ENCODE assay signal across 18 cellular contexts in genomic region chr1:198267921-198268320, GRCh38.
DNase-seq lines count a peak whose midpoint lies in the region; ATAC-seq, FAIRE-seq and TF ChIP-seq lines count a peak whose summit lies in the region.
"Had no signal": no experiment of that assay in that cellular context is flagged by ENCODE, and none has a peak within 500 bp of the region (broad histone marks: within the 10 kb centered on the region; RNA-seq: fewer than 3 reads in every experiment).

No MANE protein-coding gene starts in this region.

- H3K27me3 Mint-ChIP-seq in CD8-positive, alpha-beta memory T cell, result no peaks in the 10 kb centered on the region
- H3K27me3 Mint-ChIP-seq: activated CD4-positive, alpha-beta memory T cell treated with anti-CD3 and anti-CD28 coated beads, Interleukin-2, amount 10 ng/mL, durations not matched to agents 7 days and 5 days had no signal

- DNase-seq in BJ (ENCODE audit: low read depth) (peak; percentile 17), PC-3 (peak; percentile 39), endothelial cell of umbilical vein (ENCODE audit: low read depth, low spot score) (peak; percentile 54), HK-2 (ENCODE audit: unreplicated experiment) (no peak), SKM-1 treated with dmso at 0.1 percent for 144 hours (lab: John Stamatoyannopoulos, UW; ENCODE audit: unreplicated experiment) (no peak)
- no peak for DNase-seq in CD8-positive, alpha-beta memory T cell
- DNase-seq: activated CD4-positive, alpha-beta memory T cell treated with anti-CD3 and anti-CD28 coated beads, Interleukin-2, amount 10 ng/mL, durations not matched to agents 7 days and 5 days; activated effector memory CD4-positive, alpha-beta T cell treated with Interleukin-2 at 50 U/mL for 16 hours; caudate nucleus; NCI-H1105; NCI-H2171 treated with DMSO at 0.1 percent for 48 hours; SJCRH30; stimulated activated naive CD4-positive, alpha-beta T cell had no signal

- H3K79me2 ChIP-seq in PC-3 (ENCODE audit: low read length) (0 out of 2 replicates have a peak, but pooled peaks cover 5% of the 10 kb centered on the region), endothelial cell of umbilical vein (ENCODE audit: control insufficient read depth, insufficient read depth, low read length) (peaks cover 17% of the 10 kb centered on the region)

- peak overlapping the region; percentile 37; the same call in 1 of the 2 replicates for H3K4me2 ChIP-seq in PC-3 (ENCODE audit: low read length)
- H3K4me2 ChIP-seq in endothelial cell of umbilical vein (ENCODE audit: insufficient read depth, low read length), result peak overlapping the region; percentile 72
- H3K4me2 ChIP-seq: GM23338, neural progenitor cell had no signal

- H3K9me3 Mint-ChIP-seq in CD8-positive, alpha-beta memory T cell, result no peaks in the 10 kb centered on the region
- H3K9me3 Mint-ChIP-seq: activated CD4-positive, alpha-beta memory T cell treated with anti-CD3 and anti-CD28 coated beads, Interleukin-2, amount 10 ng/mL, durations not matched to agents 7 days and 5 days; GM23338; neural progenitor cell had no signal

- H3K27me3 ChIP-seq in BJ (ENCODE audit: control insufficient read depth, insufficient read depth, low read length), result no peaks in the 10 kb centered on the region
- H3K27me3 ChIP-seq in PC-3 (ENCODE audit: low read length), result no peaks in the 10 kb centered on the region
- no peaks in the 10 kb centered on the region for H3K27me3 ChIP-seq in endothelial cell of umbilical vein (ENCODE audit: control insufficient read depth in 2 of 2, insufficient read depth in 2 of 2, low read length in 2 of 2)
- H3K27me3 ChIP-seq in CD8-positive, alpha-beta memory T cell (ENCODE audit: insufficient read depth, low read length, poor library complexity, severe bottlenecking), result no peaks in the 10 kb centered on the region
- H3K27me3 ChIP-seq: neural progenitor cell, SJCRH30 had no signal

- dilution Hi-C loops in endothelial cell of umbilical vein (cut with MboI; ENCODE audit: extremely low pct_ligation_motif_present, low sequenced_read_pairs), result no loop called here

- no peaks in the 10 kb centered on the region for H3K9me2 ChIP-seq in PC-3 (replicated peaks; ENCODE audit: low read length)

- no peaks in the 10 kb centered on the region for H3K9me1 ChIP-seq in endothelial cell of umbilical vein (replicated peaks; ENCODE audit: control insufficient read depth, extremely low read depth, insufficient read depth, low read length)

- H3K4me1 Mint-ChIP-seq in CD8-positive, alpha-beta memory T cell, result peaks cover 33 to 43% (median 34%) of the 10 kb centered on the region in 3 donors

- H3K9ac ChIP-seq in PC-3 (ENCODE audit: low read length) (no peak overlapping the region), endothelial cell of umbilical vein (replicated peaks; ENCODE audit: extremely low read depth, insufficient read depth, low read length) (peak overlapping the region; percentile 53)
- H3K9ac ChIP-seq: neural progenitor cell had no signal

- H3K27ac ChIP-seq in PC-3 (ENCODE audit: low read length) (peak overlapping the region; percentile 29), endothelial cell of umbilical vein (ENCODE audit: insufficient read depth, low read depth, low read length) (peak overlapping the region; percentile 74), mesodermal cell (ENCODE audit: low read depth, low read length, severe bottlenecking) (peak overlapping the region; percentile 72)
- no peak overlapping the region for H3K27ac ChIP-seq in CD8-positive, alpha-beta memory T cell (ENCODE audit: low read depth, low read length)
- H3K27ac ChIP-seq: neural progenitor cell, SJCRH30 had no signal

- H3K9me3 ChIP-seq in PC-3 (ENCODE audit: low read length), result no peaks in the 10 kb centered on the region
- H3K9me3 ChIP-seq in endothelial cell of umbilical vein (replicated peaks; ENCODE audit: control insufficient read depth, insufficient read depth, low read length), result no peaks in the 10 kb centered on the region
- no peaks in the 10 kb centered on the region for H3K9me3 ChIP-seq in mesodermal cell (ENCODE audit: control insufficient read depth, low read length)
- no peaks in the 10 kb centered on the region for H3K9me3 ChIP-seq in CD8-positive, alpha-beta memory T cell (ENCODE audit: low read length)
- H3K9me3 ChIP-seq: SJCRH30 had no signal

- no peak overlapping the region for H2AFZ ChIP-seq in PC-3 (ENCODE audit: low read length)
- no peak overlapping the region for H2AFZ ChIP-seq in endothelial cell of umbilical vein (ENCODE audit: low read depth, low read length)
- H2AFZ ChIP-seq: GM23338, neural progenitor cell had no signal

- H4K20me1 ChIP-seq in PC-3 (ENCODE audit: low read length) (no peaks in the 10 kb centered on the region), endothelial cell of umbilical vein (replicated peaks; ENCODE audit: control insufficient read depth, extremely low read depth, insufficient read depth, low read length) (no peaks in the 10 kb centered on the region)

- ATAC-seq in PC-3 (peak; percentile 68), GM21515 (IDR thresholded peaks at IDR 0.05; ENCODE audit: unreplicated experiment) (no peak)
- ATAC-seq: GM23338 had no signal

- POLR2A ChIA-PET in BJ (lab: Charles Lee) (interaction anchor here (0.6 kb wide), 2 partner anchors 10 to 114 kb away, joined by 3 to 6 read pairs; no protein-coding TSS in a partner anchor), PC-3 (lab: Charles Lee; ENCODE audit: unreplicated experiment) (interaction anchor here (0.6 kb wide), 1 partner anchor 461 kb away, joined by 5 read pairs; no protein-coding TSS in a partner anchor), endothelial cell of umbilical vein (lab: Charles Lee) (no interaction called here)
- POLR2A ChIA-PET in CD8-positive, alpha-beta memory T cell (lab: Charles Lee), result no interaction called here

- intact Hi-C loops in PC-3 (cut with micrococcal nuclease), result loop anchor here (10.0 kb wide), 1 partner anchor 197 kb away; no protein-coding TSS in a partner anchor
- intact Hi-C loops in endothelial cell of umbilical vein (cut with micrococcal nuclease), result loop anchor here (2.0 to 5.0 kb wide), 3 partner anchors 181 to 351 kb away; partner anchors contain the start of gene LHX9

- peaks cover 22% of the 10 kb centered on the region for H3K4me1 ChIP-seq in PC-3 (ENCODE audit: insufficient read depth, low read length)
- H3K4me1 ChIP-seq in endothelial cell of umbilical vein (ENCODE audit: control insufficient read depth, extremely low read depth, insufficient read depth, low read length), result peaks cover 68% of the 10 kb centered on the region
- peaks cover 48% of the 10 kb centered on the region for H3K4me1 ChIP-seq in mesodermal cell (ENCODE audit: control insufficient read depth, insufficient read depth, low read length, poor library complexity, severe bottlenecking)
- H3K4me1 ChIP-seq in CD8-positive, alpha-beta memory T cell (ENCODE audit: insufficient read depth, low read length), result peaks cover 7% of the 10 kb centered on the region
- H3K4me1 ChIP-seq: SJCRH30 had no signal

- H3F3A ChIP-seq in PC-3 (ENCODE audit: low read length, unreplicated experiment), result no peaks in the 10 kb centered on the region

- CTCF ChIA-PET in BJ (lab: Yijun Ruan, JAX) (no interaction called here), PC-3 (lab: Charles Lee) (no interaction called here), endothelial cell of umbilical vein (lab: Charles Lee) (interaction anchor here (1.2 kb wide), 1 partner anchor 11 kb away, joined by 4 read pairs; no protein-coding TSS in a partner anchor)
- CTCF ChIA-PET in CD8-positive, alpha-beta memory T cell (lab: Charles Lee), result no interaction called here

- no peak for TF ChIP-seq POLR2A in endothelial cell of umbilical vein (IDR thresholded peaks at IDR 0.05; ENCODE audit: low read depth, low read length)

- no TSS peak for BruUV-seq in PC-3 (replicated peaks; lab: Mats Ljungman, UMichigan)
- no TSS peak for BruUV-seq in endothelial cell of umbilical vein (replicated peaks; lab: Mats Ljungman, UMichigan)

- H3K36me3 Mint-ChIP-seq in CD8-positive, alpha-beta memory T cell, result peaks cover 0 to 27% (median 6%) of the 10 kb centered on the region in 3 donors
- H3K36me3 Mint-ChIP-seq: neural progenitor cell had no signal

- no peak overlapping the region for H3K4me3 Mint-ChIP-seq in CD8-positive, alpha-beta memory T cell
- H3K4me3 Mint-ChIP-seq: activated CD4-positive, alpha-beta memory T cell treated with anti-CD3 and anti-CD28 coated beads, Interleukin-2, amount 10 ng/mL, durations not matched to agents 7 days and 5 days; GM23338; neural progenitor cell had no signal

- no peak overlapping the region for H3K4me3 ChIP-seq in BJ (ENCODE audit: low read depth, low read length)
- no peak overlapping the region for H3K4me3 ChIP-seq in PC-3 (ENCODE audit: low read length)
- H3K4me3 ChIP-seq in endothelial cell of umbilical vein (replicated peaks in 1 of 3; ENCODE audit: insufficient read depth in 1 of 3, low read depth in 1 of 3, low read length in 3 of 3), result no peak overlapping the region
- no peak overlapping the region for H3K4me3 ChIP-seq in mesodermal cell (ENCODE audit: extremely low read depth, insufficient read depth, low read length, poor library complexity, severe bottlenecking)
- H3K4me3 ChIP-seq in CD8-positive, alpha-beta memory T cell (ENCODE audit: low read length), result no peak overlapping the region
- H3K4me3 ChIP-seq: GM23338, neural progenitor cell, SJCRH30 had no signal

- no peaks in the 10 kb centered on the region for H3K36me3 ChIP-seq in BJ (ENCODE audit: control insufficient read depth, insufficient read depth, low read length)
- no peaks in the 10 kb centered on the region for H3K36me3 ChIP-seq in PC-3 (ENCODE audit: low read depth, low read length)
- no peaks in the 10 kb centered on the region for H3K36me3 ChIP-seq in endothelial cell of umbilical vein (ENCODE audit: control insufficient read depth in 2 of 2, extremely low read depth in 1 of 2, insufficient read depth in 2 of 2, low read length in 2 of 2)
- H3K36me3 ChIP-seq in mesodermal cell (ENCODE audit: control insufficient read depth, insufficient read depth, low read length), result peaks cover 7% of the 10 kb centered on the region
- H3K36me3 ChIP-seq in CD8-positive, alpha-beta memory T cell (ENCODE audit: insufficient read depth, low read length), result no peaks in the 10 kb centered on the region
- H3K36me3 ChIP-seq: neural progenitor cell, SJCRH30 had no signal

- no peak for TF ChIP-seq CTCF in BJ (IDR thresholded peaks at IDR 0.05; ENCODE audit: insufficient read depth, low read depth, low read length)
- no peak for TF ChIP-seq CTCF in PC-3 (conservative IDR thresholded peaks at IDR 0.05; ENCODE audit: low read depth, low read length)
- TF ChIP-seq CTCF in endothelial cell of umbilical vein (IDR thresholded peaks at IDR 0.05; ENCODE audit: extremely low read depth in 1 of 2, insufficient read depth in 1 of 2, low read depth in 1 of 2, low read length in 2 of 2), result no peak

- no peak for FAIRE-seq in endothelial cell of umbilical vein (lab: Jason Lieb, UNC)
- FAIRE-seq: endometrium had no signal

- 75 to 94% methylated on average over 3 to 4 of the region's 4 CpGs for WGBS in mesodermal cell (ENCODE audit: insufficient coverage in 2 of 2), 2 experiments

- no peak overlapping the region for H3K27ac Mint-ChIP-seq in CD8-positive, alpha-beta memory T cell
- H3K27ac Mint-ChIP-seq: activated CD4-positive, alpha-beta memory T cell treated with anti-CD3 and anti-CD28 coated beads, Interleukin-2, amount 10 ng/mL, durations not matched to agents 7 days and 5 days; GM23338; neural progenitor cell had no signal

TF ChIP-seq in endothelial cell of umbilical vein, 7 proteins besides CTCF, POLR2A, EP300 and RAD21 (continues in another document):
- TF ChIP-seq FOS (IDR thresholded peaks at IDR 0.05; ENCODE audit: borderline replicate concordance, insufficient read depth, low read length), result peak; percentile 42

Comparison
In these comparisons a context has a peak if more than half of its experiments do, and no peak if none do; other contexts are left out.
1. DNase-seq: peak in BJ (single experiment), PC-3 (single experiment) and endothelial cell of umbilical vein (single experiment); none in CD8-positive, alpha-beta memory T cell (0 of 5), HK-2 (single experiment) and SKM-1 treated with dmso at 0.1 percent for 144 hours (single experiment).
2. POLR2A ChIA-PET loops: an anchor here in BJ (0.6 kb wide) and PC-3 (0.6 kb wide); none called in endothelial cell of umbilical vein and CD8-positive, alpha-beta memory T cell.